1 cellular context compared by ENCODE assay signal in the genomic region with DNA sequence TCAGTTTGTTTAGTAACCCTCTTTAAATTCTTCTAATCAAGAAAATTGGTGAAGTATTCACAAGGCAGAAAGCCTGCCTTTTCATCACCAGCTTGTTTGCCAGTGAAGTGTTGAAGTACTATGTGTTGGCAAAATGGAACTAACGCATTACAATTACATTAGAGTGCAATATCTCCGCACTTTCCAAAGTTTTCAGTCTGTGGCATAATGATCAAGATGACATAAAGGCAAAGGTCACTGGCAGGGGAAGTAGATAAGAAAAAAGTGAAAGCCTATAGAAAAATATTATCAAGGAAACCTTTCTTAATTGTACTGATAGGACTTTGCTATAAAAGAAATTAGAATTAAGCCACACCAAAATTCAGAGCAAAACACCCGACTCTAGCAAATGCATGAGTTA.
TF ChIP-seq lines count a peak whose summit lies in the region.

No MANE protein-coding gene starts in this region.

TF ChIP-seq in IMR-90, 13 proteins besides CTCF, POLR2A, EP300 and RAD21:
- TF ChIP-seq SMC3 (IDR thresholded peaks at IDR 0.05; ENCODE audit: low read depth, low read length) (no peak), CEBPB (IDR thresholded peaks at IDR 0.05; ENCODE audit: low read depth, low read length) (no peak), RFX5 (IDR thresholded peaks at IDR 0.05; ENCODE audit: low read depth, low read length) (no peak), CHD1 (IDR thresholded peaks at IDR 0.05; ENCODE audit: low read depth, low read length) (no peak), RCOR1 (IDR thresholded peaks at IDR 0.05; ENCODE audit: insufficient replicate concordance, low read length) (no peak), MXI1 (IDR thresholded peaks at IDR 0.05; ENCODE audit: borderline replicate concordance, low read depth, low read length) (no peak)
- TF ChIP-seq, protein P1, sequence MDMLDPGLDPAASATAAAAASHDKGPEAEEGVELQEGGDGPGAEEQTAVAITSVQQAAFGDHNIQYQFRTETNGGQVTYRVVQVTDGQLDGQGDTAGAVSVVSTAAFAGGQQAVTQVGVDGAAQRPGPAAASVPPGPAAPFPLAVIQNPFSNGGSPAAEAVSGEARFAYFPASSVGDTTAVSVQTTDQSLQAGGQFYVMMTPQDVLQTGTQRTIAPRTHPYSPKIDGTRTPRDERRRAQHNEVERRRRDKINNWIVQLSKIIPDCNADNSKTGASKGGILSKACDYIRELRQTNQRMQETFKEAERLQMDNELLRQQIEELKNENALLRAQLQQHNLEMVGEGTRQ (IDR thresholded peaks at IDR 0.05; ENCODE audit: low read depth, low read length): no peak
